10 cellular contexts compared by ENCODE assay signal in the genomic region with DNA sequence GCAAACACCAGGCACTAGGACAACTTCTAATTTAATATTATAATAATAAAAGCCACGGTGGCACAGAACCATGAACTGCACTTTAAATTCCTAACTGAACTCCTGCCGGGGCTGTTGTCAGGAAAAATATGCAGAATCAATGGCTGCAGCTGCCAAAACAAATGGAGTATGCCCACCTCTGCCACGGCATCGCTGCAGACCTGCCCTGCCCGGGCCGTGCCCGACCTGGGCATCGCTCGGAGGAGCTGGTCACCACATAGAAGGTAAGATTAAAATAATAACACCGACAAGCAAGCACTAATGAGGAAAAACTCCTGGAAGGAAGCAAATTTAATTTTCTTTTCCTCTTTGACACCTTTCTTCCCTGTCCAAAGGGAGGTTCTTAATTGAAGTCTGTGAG.
A peak's percentile ranks its signal among the peaks of the same experiment; 100 is the strongest.
DNase-seq lines count a peak whose midpoint lies in the region; ATAC-seq and TF ChIP-seq lines count a peak whose summit lies in the region.
"Had no signal": no experiment of that assay in that cellular context is flagged by ENCODE, and none has a peak within 500 bp of the region (broad histone marks: within the 10 kb centered on the region; RNA-seq: fewer than 3 reads in every experiment).

No MANE protein-coding gene starts in this region.

- H3K9me3 ChIP-seq in SK-N-SH: no peaks in the 10 kb centered on the region
- H3K9me3 ChIP-seq: MG63 had no signal

- peaks cover 29% of the 10 kb centered on the region for H3K4me1 Mint-ChIP-seq in type B pancreatic cell (ENCODE audit: unreplicated experiment)

- no peaks in the 10 kb centered on the region for H4K20me1 ChIP-seq in SK-N-SH (ENCODE audit: insufficient read depth)

- H3K9me3 Mint-ChIP-seq in type B pancreatic cell: no peaks in the 10 kb centered on the region

- H3K36me3 ChIP-seq in SK-N-SH (replicated peaks in 1 of 2; ENCODE audit: control insufficient read depth in 1 of 2, insufficient read depth in 2 of 2, low read length in 1 of 2): peaks cover 0 to 5% of the 10 kb centered on the region in 2 experiments
- H3K36me3 ChIP-seq: MG63 had no signal

- TF ChIP-seq RAD21 in SK-N-SH (IDR thresholded peaks at IDR 0.05; ENCODE audit: low read length): no peak

- H3K27me3 ChIP-seq in SK-N-SH (ENCODE audit: insufficient read depth): no peaks in the 10 kb centered on the region
- H3K27me3 ChIP-seq: MG63 had no signal

- POLR2A ChIA-PET in SK-N-SH (lab: Yijun Ruan, JAX): no interaction called here

- peak overlapping the region; percentile 34 for H3K27ac Mint-ChIP-seq in type B pancreatic cell

- 0 out of 4 replicates have a peak overlapping the region, but pooled peaks of 1 of the 2 experiments have one; percentile 39 for H3K27ac ChIP-seq in SK-N-SH (ENCODE audit: low read depth in 2 of 2, low read length in 1 of 2)

- peaks cover 0 to 40% of the 10 kb centered on the region in 2 experiments; a peak in 1 of 4 replicates for H3K4me1 ChIP-seq in SK-N-SH (ENCODE audit: control insufficient read depth in 1 of 2, insufficient read depth in 2 of 2, low read depth in 1 of 2, low read length in 1 of 2)

- no peak overlapping the region for H3K4me2 ChIP-seq in SK-N-SH

- H3K36me3 Mint-ChIP-seq in type B pancreatic cell: peaks cover 3% of the 10 kb centered on the region

- H3K9ac ChIP-seq in SK-N-SH: no peak overlapping the region

- no peak for DNase-seq in SK-N-SH
- peak; percentile 65 for DNase-seq in NCI-H526 treated with DMSO at 0.1 percent for 48 hours (lab: John Stamatoyannopoulos, UW)
- DNase-seq in left lobe of liver (ENCODE audit: low spot score): no peak
- DNase-seq in type B pancreatic cell (ENCODE audit: extremely low spot score, unreplicated experiment): no peak
- no peak for DNase-seq in activated naive CD4-positive, alpha-beta T cell treated with Interleukin-2 at 50 U/mL for 16 hours
- DNase-seq: EL, MG63, NCI-H1436 had no signal

- H3K9me2 ChIP-seq in SK-N-SH: no peaks in the 10 kb centered on the region

- TF ChIP-seq EP300 in SK-N-SH (IDR thresholded peaks at IDR 0.05; ENCODE audit: borderline replicate concordance in 1 of 2, low read depth in 1 of 2, low read length in 1 of 2): no peak

- 80% methylated on average over 10 of the region's 10 CpGs for WGBS in SK-N-SH (ENCODE audit: low lambda C conversion rate)

- no peak overlapping the region for H3K4me3 ChIP-seq in SK-N-SH (ENCODE audit: low read depth in 2 of 2, low read length in 1 of 2)
- H3K4me3 ChIP-seq: MG63 had no signal

- no peaks in the 10 kb centered on the region for H3F3A ChIP-seq in SK-N-SH (replicated peaks; ENCODE audit: insufficient read depth)

- no peak for TF ChIP-seq CTCF in SK-N-SH (IDR thresholded peaks at IDR 0.05)
- no peak for TF ChIP-seq CTCF in type B pancreatic cell (conservative IDR thresholded peaks at IDR 0.05)

- no peak overlapping the region for H3K4me3 Mint-ChIP-seq in type B pancreatic cell

- H3K27me3 Mint-ChIP-seq in type B pancreatic cell: no peaks in the 10 kb centered on the region

- no peaks in the 10 kb centered on the region for H3K79me2 ChIP-seq in SK-N-SH (ENCODE audit: insufficient read depth)

- H2AFZ ChIP-seq in SK-N-SH (ENCODE audit: low read depth): no peak overlapping the region

- ATAC-seq in SK-N-SH treated with all-trans-retinoic acid at 6 μM for 48 hours (no peak), left lobe of liver (peak; percentile 39), HG03108 (IDR thresholded peaks at IDR 0.05; ENCODE audit: unreplicated experiment) (no peak)

- CTCF ChIA-PET in SK-N-SH (lab: Yijun Ruan, JAX): no interaction called here

TF ChIP-seq in SK-N-SH treated with all-trans-retinoic acid at 6 μM for 48 hours, 23 proteins besides CTCF, POLR2A, EP300 and RAD21:
- peak; percentile 37; the same call in 1 of the 2 replicates for TF ChIP-seq ISL1 (CRISPR knock-in tag; IDR thresholded peaks at IDR 0.05)
- TF ChIP-seq CREB5 (CRISPR knock-in tag; IDR thresholded peaks at IDR 0.05; ENCODE audit: low read depth): no peak

TF ChIP-seq in SK-N-SH, 30 proteins besides CTCF, POLR2A, EP300 and RAD21:
- TF ChIP-seq, protein P1, sequence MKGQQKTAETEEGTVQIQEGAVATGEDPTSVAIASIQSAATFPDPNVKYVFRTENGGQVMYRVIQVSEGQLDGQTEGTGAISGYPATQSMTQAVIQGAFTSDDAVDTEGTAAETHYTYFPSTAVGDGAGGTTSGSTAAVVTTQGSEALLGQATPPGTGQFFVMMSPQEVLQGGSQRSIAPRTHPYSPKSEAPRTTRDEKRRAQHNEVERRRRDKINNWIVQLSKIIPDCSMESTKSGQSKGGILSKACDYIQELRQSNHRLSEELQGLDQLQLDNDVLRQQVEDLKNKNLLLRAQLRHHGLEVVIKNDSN (IDR thresholded peaks at IDR 0.05; ENCODE audit: borderline replicate concordance, low read depth): no peak
- TF ChIP-seq, protein P2, sequence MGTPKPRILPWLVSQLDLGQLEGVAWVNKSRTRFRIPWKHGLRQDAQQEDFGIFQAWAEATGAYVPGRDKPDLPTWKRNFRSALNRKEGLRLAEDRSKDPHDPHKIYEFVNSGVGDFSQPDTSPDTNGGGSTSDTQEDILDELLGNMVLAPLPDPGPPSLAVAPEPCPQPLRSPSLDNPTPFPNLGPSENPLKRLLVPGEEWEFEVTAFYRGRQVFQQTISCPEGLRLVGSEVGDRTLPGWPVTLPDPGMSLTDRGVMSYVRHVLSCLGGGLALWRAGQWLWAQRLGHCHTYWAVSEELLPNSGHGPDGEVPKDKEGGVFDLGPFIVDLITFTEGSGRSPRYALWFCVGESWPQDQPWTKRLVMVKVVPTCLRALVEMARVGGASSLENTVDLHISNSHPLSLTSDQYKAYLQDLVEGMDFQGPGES (IDR thresholded peaks at IDR 0.05; ENCODE audit: low read depth, low read length): no peak
- no peak for TF ChIP-seq TAF1 (IDR thresholded peaks at IDR 0.05; ENCODE audit: borderline replicate concordance, low read depth, low read length)
- TF ChIP-seq FOSL2 (IDR thresholded peaks at IDR 0.05; ENCODE audit: borderline replicate concordance, low read depth): no peak
- TF ChIP-seq EZH2phosphoT487 (IDR thresholded peaks at IDR 0.05; ENCODE audit: borderline replicate concordance, low read depth): no peak
- TF ChIP-seq NFIC (IDR thresholded peaks at IDR 0.05; ENCODE audit: borderline replicate concordance): no peak
- TF ChIP-seq RFX5 (IDR thresholded peaks at IDR 0.05; ENCODE audit: low read length): no peak
- TF ChIP-seq USF2 (IDR thresholded peaks at IDR 0.05; ENCODE audit: borderline replicate concordance, low read depth, low read length): no peak
- no peak for TF ChIP-seq YY1 (IDR thresholded peaks at IDR 0.05; ENCODE audit: low read depth)
- no peak for TF ChIP-seq RXRA (IDR thresholded peaks at IDR 0.05; ENCODE audit: borderline replicate concordance, low read depth)
- no peak for TF ChIP-seq CHD2 (IDR thresholded peaks at IDR 0.05; ENCODE audit: low read length, partially characterized antibody)
- TF ChIP-seq ELF1 (IDR thresholded peaks at IDR 0.05): no peak
